In genomic region chr11:65781152-65781961, GRCh38 we compare ENCODE assay signal across 8 cellular contexts. TPM values are rescaled to one million over a fixed set of nuclear protein-coding genes. Genes with fewer than 3 reads are reported as not detected.
DNase-seq lines count a peak whose midpoint lies in the region; ATAC-seq lines count a peak whose summit lies in the region.

No MANE protein-coding gene starts in this region.

- H3K27ac ChIP-seq in ectodermal cell (ENCODE audit: insufficient read depth, low read depth, low read length, poor library complexity, severe bottlenecking), result no peak overlapping the region
- H3K27ac ChIP-seq in mesodermal cell (ENCODE audit: low read depth, low read length, severe bottlenecking), result no peak overlapping the region

- H3K9me3 ChIP-seq in MG63 (no peaks in the 10 kb centered on the region), ectodermal cell (ENCODE audit: control insufficient read depth, low read length) (no peaks in the 10 kb centered on the region), mesodermal cell (ENCODE audit: control insufficient read depth, low read length) (no peaks in the 10 kb centered on the region)

- peak; percentile 28 for ATAC-seq in GM21723 (IDR thresholded peaks at IDR 0.05; ENCODE audit: unreplicated experiment)

- H3K4me3 ChIP-seq in MG63 (peak overlapping the region; percentile 77), ectodermal cell (ENCODE audit: insufficient read depth, low read depth, low read length) (peak overlapping the region; percentile 74), mesodermal cell (ENCODE audit: extremely low read depth, insufficient read depth, low read length, poor library complexity, severe bottlenecking) (peak overlapping the region; percentile 72)

- H3K36me3 ChIP-seq in MG63 (peaks cover 25% of the 10 kb centered on the region), ectodermal cell (ENCODE audit: control insufficient read depth, insufficient read depth, low read length) (peaks cover 10% of the 10 kb centered on the region), mesodermal cell (ENCODE audit: control insufficient read depth, insufficient read depth, low read length) (peaks cover 26% of the 10 kb centered on the region)

- 11 to 12% methylated on average over 83 of the region's 83 CpGs for WGBS in ectodermal cell, 2 experiments
- 11 to 20% methylated on average over 53 to 55 of the region's 83 CpGs for WGBS in mesodermal cell (ENCODE audit: insufficient coverage in 2 of 2), 2 experiments

- DNase-seq in NCI-H345 (lab: John Stamatoyannopoulos, UW) (peak; percentile 32), NCI-H345 treated with DMSO at 0.1 percent for 48 hours (lab: John Stamatoyannopoulos, UW; ENCODE audit: unreplicated experiment) (no peak), MG63 (no peak), NCI-H226 (no peak)
- no peak for DNase-seq in activated CD4-positive, alpha-beta T cell treated with anti-CD3 and anti-CD28 coated beads for 4 hours

- H3K27me3 ChIP-seq in MG63 (peaks cover 5% of the 10 kb centered on the region; the same call in 1 of the 2 replicates), ectodermal cell (ENCODE audit: control insufficient read depth, insufficient read depth, low read length, poor library complexity, severe bottlenecking) (peaks cover 53% of the 10 kb centered on the region)

- H3K4me1 ChIP-seq in ectodermal cell (ENCODE audit: control insufficient read depth, insufficient read depth, low read length) (peaks cover 11% of the 10 kb centered on the region), mesodermal cell (ENCODE audit: control insufficient read depth, insufficient read depth, low read length, poor library complexity, severe bottlenecking) (no peaks in the 10 kb centered on the region)

RNA-seq across cellular contexts. Expression of gene AP5B1, which starts 0.6 kb away (rescaled TPM):
- 5.8 and 7.6 TPM in 2 replicates for total RNA-seq in MG63 (2014; rRNA removed; shearing (Covaris generic); ENCODE audit: low replicate concordance)
- polyA plus RNA-seq in ectodermal cell (2013, experiment 1 of 4), result 8.5 TPM
- 10.4 TPM for polyA plus RNA-seq in ectodermal cell (2013, experiment 2 of 4)
- polyA plus RNA-seq in ectodermal cell (2013, experiment 3 of 4), result 7.9 TPM
- 8.9 TPM for polyA plus RNA-seq in ectodermal cell (2013, experiment 4 of 4)
- 8.4 TPM for polyA plus RNA-seq in mesodermal cell (2013, experiment 1 of 2)
- polyA plus RNA-seq in mesodermal cell (2013, experiment 2 of 2), result 6.1 TPM

RNA-seq across cellular contexts. Expression of gene OVOL1, which starts 5.5 kb away (rescaled TPM):
- total RNA-seq in MG63 (2014; rRNA removed; shearing (Covaris generic); ENCODE audit: low replicate concordance), result not detected in 2 replicates
- polyA plus RNA-seq in ectodermal cell (2013, experiment 1 of 4), result not detected
- polyA plus RNA-seq in ectodermal cell (2013, experiment 2 of 4), result not detected
- polyA plus RNA-seq in ectodermal cell (2013, experiment 3 of 4), result 0.11 TPM
- polyA plus RNA-seq in ectodermal cell (2013, experiment 4 of 4), result not detected
- polyA plus RNA-seq in mesodermal cell (2013, experiment 1 of 2), result 0.33 TPM
- 0.15 TPM for polyA plus RNA-seq in mesodermal cell (2013, experiment 2 of 2)

RNA-seq across cellular contexts. Expression of gene SNX32, which starts 52.4 kb away (rescaled TPM):
- total RNA-seq in MG63 (2014; rRNA removed; shearing (Covaris generic); ENCODE audit: low replicate concordance), result 0.43 TPM in 1 of 2 replicates, not detected in the other
- 3.9 TPM for polyA plus RNA-seq in ectodermal cell (2013, experiment 1 of 4)
- 5.1 TPM for polyA plus RNA-seq in ectodermal cell (2013, experiment 2 of 4)
- polyA plus RNA-seq in ectodermal cell (2013, experiment 3 of 4), result 3.4 TPM
- 4.3 TPM for polyA plus RNA-seq in ectodermal cell (2013, experiment 4 of 4)
- 2.4 TPM for polyA plus RNA-seq in mesodermal cell (2013, experiment 1 of 2)
- polyA plus RNA-seq in mesodermal cell (2013, experiment 2 of 2), result 1.7 TPM
